In the genomic region with DNA sequence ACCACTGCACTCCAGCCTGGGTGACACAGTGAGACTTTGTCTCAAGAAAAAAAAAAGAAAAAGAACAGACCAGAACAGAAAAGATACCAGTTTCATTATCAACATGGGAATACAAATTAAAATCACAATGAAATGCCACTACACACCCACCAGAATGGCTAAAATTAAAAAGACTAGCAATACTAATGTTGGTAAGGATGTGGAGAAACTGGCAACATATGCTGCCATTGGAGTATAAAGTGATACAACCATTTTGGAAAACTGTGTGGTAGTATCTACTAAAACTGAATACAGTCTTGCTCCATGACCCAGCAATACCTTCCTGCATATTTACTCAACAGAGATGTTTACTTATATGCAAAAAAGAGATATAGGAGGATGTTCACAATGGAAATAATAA, we compare ENCODE assay signal across 10 cellular contexts.
"Had no signal": no experiment of that assay in that cellular context is flagged by ENCODE, and none has a peak within 500 bp of the region (broad histone marks: within the 10 kb centered on the region; RNA-seq: fewer than 3 reads in every experiment).

No MANE protein-coding gene starts in this region.

- ATAC-seq: HCT116 had no signal

- DNase-seq: GM23248, GOT3, IMR-90, Karpas-422, KBM-7 had no signal

- H2AFZ ChIP-seq: GM23248 had no signal

- H3K4me3 ChIP-seq: GM23248, HAP-1 had no signal

- H3K9me3 ChIP-seq: HAP-1 had no signal

- H3K27ac ChIP-seq: GM23248, KMS-11 had no signal

- H3K4me2 ChIP-seq: KMS-11 had no signal

- H3K9ac ChIP-seq: GM23248, KMS-11 had no signal

- FAIRE-seq: H54, HTR-8/SVneo had no signal
